ENCODE assay signal across 22 cellular contexts in the genomic region with DNA sequence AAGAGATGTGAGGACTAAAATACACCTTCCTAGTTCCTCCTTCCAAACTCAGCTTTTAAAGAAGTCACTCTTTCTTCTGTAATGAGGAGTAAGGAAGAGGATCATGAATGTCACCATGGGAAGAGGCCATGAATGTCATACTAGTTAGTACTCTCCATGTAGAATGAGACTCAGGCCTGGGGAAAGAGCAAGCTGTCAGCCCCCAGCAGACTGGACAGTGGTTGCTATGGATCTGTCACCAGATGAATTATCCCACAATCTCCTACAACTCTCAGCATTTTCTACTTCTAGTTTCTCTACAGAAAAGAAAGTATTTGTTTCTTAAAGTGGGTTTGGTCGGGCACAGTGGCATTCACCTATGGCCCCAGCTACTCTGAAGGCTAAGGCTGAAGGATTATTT. TPM values are rescaled to one million over a fixed set of nuclear protein-coding genes. Genes with fewer than 3 reads are reported as not detected.
DNase-seq lines count a peak whose midpoint lies in the region; ATAC-seq, FAIRE-seq and TF ChIP-seq lines count a peak whose summit lies in the region.
"Had no signal": no experiment of that assay in that cellular context is flagged by ENCODE, and none has a peak within 500 bp of the region (broad histone marks: within the 10 kb centered on the region; RNA-seq: fewer than 3 reads in every experiment).

No MANE protein-coding gene starts in this region.

- ATAC-seq in HG02973 (IDR thresholded peaks at IDR 0.05; ENCODE audit: unreplicated experiment), result no peak
- ATAC-seq in GM21737 (IDR thresholded peaks at IDR 0.05; ENCODE audit: unreplicated experiment), result no peak
- ATAC-seq: gastroesophageal sphincter, pancreas, right cardiac atrium had no signal

- H3K36me3 ChIP-seq in CD4-positive, alpha-beta memory T cell (ENCODE audit: insufficient read depth, low read length), result no peaks in the 10 kb centered on the region
- H3K36me3 ChIP-seq in keratinocyte (ENCODE audit: control insufficient read depth in 2 of 2, extremely low read depth in 1 of 2, insufficient read depth in 2 of 2, low read length in 2 of 2), result no peaks in the 10 kb centered on the region
- H3K36me3 ChIP-seq: gastroesophageal sphincter, pancreas had no signal

- peak overlapping the region; percentile 45 for H3K27ac ChIP-seq in CD4-positive, alpha-beta memory T cell (ENCODE audit: low read depth, low read length)
- H3K27ac ChIP-seq in keratinocyte (ENCODE audit: control insufficient read depth, insufficient read depth, low read length), result no peak overlapping the region
- H3K27ac ChIP-seq: gastroesophageal sphincter, pancreas had no signal

- CTCF ChIA-PET in CD4-positive, alpha-beta memory T cell (lab: Charles Lee; ENCODE audit: partially characterized antibody), result interaction anchor here (0.8 to 5.6 kb wide), 11 partner anchors 9 to 62 kb away, joined by 3 to 73 read pairs (median 5); no protein-coding TSS in a partner anchor

- intact Hi-C loops in CD4-positive, alpha-beta memory T cell (cut with micrococcal nuclease), result no loop called here

- H3K4me3 Mint-ChIP-seq in T-helper 2 cell treated with Interferon-gamma antibody and Interleukin-4, amounts not matched to agents 5 μg/mL and 100 μg/mL, for 36 hours, result no peak overlapping the region
- no peak overlapping the region for H3K4me3 Mint-ChIP-seq in CD4-positive, alpha-beta memory T cell
- no peak overlapping the region for H3K4me3 Mint-ChIP-seq in T-helper 1 cell treated with Interleukin-12 subunit alpha and Interleukin-12 subunit beta and Interleukin-4 antibody, amounts not matched to agents 30 μg/mL and 1 μg/mL, for 36 hours

- no peaks in the 10 kb centered on the region for H3K27me3 Mint-ChIP-seq in T-helper 2 cell treated with Interferon-gamma antibody and Interleukin-4, amounts not matched to agents 5 μg/mL and 100 μg/mL, for 36 hours (ENCODE audit: low read depth)
- no peaks in the 10 kb centered on the region for H3K27me3 Mint-ChIP-seq in CD4-positive, alpha-beta memory T cell
- no peaks in the 10 kb centered on the region for H3K27me3 Mint-ChIP-seq in T-helper 1 cell treated with Interleukin-12 subunit alpha and Interleukin-12 subunit beta and Interleukin-4 antibody, amounts not matched to agents 30 μg/mL and 1 μg/mL, for 36 hours (ENCODE audit: low read depth)

- POLR2A ChIA-PET in CD4-positive, alpha-beta memory T cell (lab: Charles Lee; ENCODE audit: partially characterized antibody), result interaction anchor here (1.0 to 4.2 kb wide), 7 partner anchors 11 to 63 kb away, joined by 4 to 66 read pairs (median 15); no protein-coding TSS in a partner anchor

- peaks cover 72% of the 10 kb centered on the region for H3K4me1 Mint-ChIP-seq in T-helper 2 cell treated with Interferon-gamma antibody and Interleukin-4, amounts not matched to agents 5 μg/mL and 100 μg/mL, for 36 hours (ENCODE audit: low read depth)
- H3K4me1 Mint-ChIP-seq in CD4-positive, alpha-beta memory T cell, result peaks cover 33 to 69% (median 46%) of the 10 kb centered on the region in 4 donors
- peaks cover 65% of the 10 kb centered on the region for H3K4me1 Mint-ChIP-seq in T-helper 1 cell treated with Interleukin-12 subunit alpha and Interleukin-12 subunit beta and Interleukin-4 antibody, amounts not matched to agents 30 μg/mL and 1 μg/mL, for 36 hours (ENCODE audit: low read depth)

- H2AFZ ChIP-seq in keratinocyte (ENCODE audit: control insufficient read depth, low read length), result no peak overlapping the region

- H3K9me3 ChIP-seq in CD4-positive, alpha-beta memory T cell (ENCODE audit: control insufficient read depth in 1 of 2, low read length in 2 of 2), result no peaks in the 10 kb centered on the region
- H3K9me3 ChIP-seq in keratinocyte (ENCODE audit: control insufficient read depth, low read depth, low read length), result no peaks in the 10 kb centered on the region
- H3K9me3 ChIP-seq: gastroesophageal sphincter, pancreas had no signal

- H3K36me3 Mint-ChIP-seq in T-helper 2 cell treated with Interferon-gamma antibody and Interleukin-4, amounts not matched to agents 5 μg/mL and 100 μg/mL, for 36 hours (ENCODE audit: low read depth), result peaks cover 29% of the 10 kb centered on the region
- no peaks in the 10 kb centered on the region for H3K36me3 Mint-ChIP-seq in CD4-positive, alpha-beta memory T cell
- H3K36me3 Mint-ChIP-seq in T-helper 1 cell treated with Interleukin-12 subunit alpha and Interleukin-12 subunit beta and Interleukin-4 antibody, amounts not matched to agents 30 μg/mL and 1 μg/mL, for 36 hours (ENCODE audit: low read depth), result peaks cover 30% of the 10 kb centered on the region

- no peaks in the 10 kb centered on the region for H3K79me2 ChIP-seq in keratinocyte (ENCODE audit: control insufficient read depth, insufficient read depth, low read length)

- no peaks in the 10 kb centered on the region for H3K27me3 ChIP-seq in CD4-positive, alpha-beta memory T cell (ENCODE audit: insufficient read depth, low read length)
- no peaks in the 10 kb centered on the region for H3K27me3 ChIP-seq in keratinocyte (ENCODE audit: control insufficient read depth, extremely low read depth, insufficient read depth, low read length)
- H3K27me3 ChIP-seq: gastroesophageal sphincter, pancreas had no signal

- H3K27ac Mint-ChIP-seq in T-helper 2 cell treated with Interferon-gamma antibody and Interleukin-4, amounts not matched to agents 5 μg/mL and 100 μg/mL, for 36 hours, result peak overlapping the region; percentile 17
- H3K27ac Mint-ChIP-seq in CD4-positive, alpha-beta memory T cell, result peak overlapping the region; percentile 84 to 93 (median 87)
- H3K27ac Mint-ChIP-seq in T-helper 1 cell treated with Interleukin-12 subunit alpha and Interleukin-12 subunit beta and Interleukin-4 antibody, amounts not matched to agents 30 μg/mL and 1 μg/mL, for 36 hours, result peak overlapping the region; percentile 84

- FAIRE-seq in keratinocyte (lab: Jason Lieb, UNC), result peak; percentile 55
- FAIRE-seq: GM12891, pancreas had no signal

- no peak for TF ChIP-seq CTCF in keratinocyte (optimal IDR thresholded peaks at IDR 0.05 in 1 of 3, IDR thresholded peaks at IDR 0.05 in 1 of 3, conservative IDR thresholded peaks at IDR 0.05 in 1 of 3; ENCODE audit: extremely low read depth in 1 of 3, insufficient read depth in 2 of 3, low read length in 3 of 3)

- no peaks in the 10 kb centered on the region for H3K9me1 ChIP-seq in keratinocyte (ENCODE audit: control insufficient read depth, extremely low read depth, insufficient read depth, low read length)

- H4K20me1 ChIP-seq in keratinocyte (ENCODE audit: control insufficient read depth, extremely low read depth, insufficient read depth, low read length), result no peaks in the 10 kb centered on the region

- no peak overlapping the region for H3K4me2 ChIP-seq in keratinocyte (ENCODE audit: control insufficient read depth, extremely low read depth, insufficient read depth, low read depth, low read length)

- dilution Hi-C loops in keratinocyte (cut with MboI; ENCODE audit: extremely low pct_ligation_motif_present, low sequenced_read_pairs), result no loop called here

- H3K9ac ChIP-seq in keratinocyte (ENCODE audit: control insufficient read depth, extremely low read depth, insufficient read depth, low read length), result no peak overlapping the region

- H3K4me3 ChIP-seq in CD4-positive, alpha-beta memory T cell (ENCODE audit: low read length in 2 of 2), result no peak overlapping the region
- no peak overlapping the region for H3K4me3 ChIP-seq in keratinocyte (ENCODE audit: control insufficient read depth in 2 of 3, extremely low read depth in 1 of 3, insufficient read depth in 2 of 3, low read depth in 1 of 3, low read length in 3 of 3)
- H3K4me3 ChIP-seq: gastroesophageal sphincter, pancreas had no signal

- H3K9me3 Mint-ChIP-seq in T-helper 2 cell treated with Interferon-gamma antibody and Interleukin-4, amounts not matched to agents 5 μg/mL and 100 μg/mL, for 36 hours, result peaks cover 16% of the 10 kb centered on the region
- peaks cover 0 to 2% (median 0%) of the 10 kb centered on the region in 8 donors for H3K9me3 Mint-ChIP-seq in CD4-positive, alpha-beta memory T cell
- H3K9me3 Mint-ChIP-seq in T-helper 1 cell treated with Interleukin-12 subunit alpha and Interleukin-12 subunit beta and Interleukin-4 antibody, amounts not matched to agents 30 μg/mL and 1 μg/mL, for 36 hours, result peaks cover 12% of the 10 kb centered on the region

- H3K4me1 ChIP-seq in CD4-positive, alpha-beta memory T cell (ENCODE audit: insufficient read depth, low read length), result peaks cover 58% of the 10 kb centered on the region
- peaks cover 21% of the 10 kb centered on the region for H3K4me1 ChIP-seq in keratinocyte (ENCODE audit: control insufficient read depth, extremely low read depth, insufficient read depth, low read length)
- H3K4me1 ChIP-seq: gastroesophageal sphincter, pancreas had no signal

- DNase-seq in T-helper 2 cell treated with Interferon-gamma antibody and Interleukin-4, amounts not matched to agents 5 μg/mL and 100 μg/mL, for 36 hours (ENCODE audit: low spot score), result no peak
- DNase-seq in T-helper 2 cell (no peak), keratinocyte (ENCODE audit: low read depth, low spot score) (no peak), NCI-H146 (lab: John Stamatoyannopoulos, UW) (no peak)
- DNase-seq in CD4-positive, alpha-beta memory T cell, result no peak
- DNase-seq: activated CD4-positive, alpha-beta T cell treated with anti-CD3 and anti-CD28 coated beads for 4 hours; aorta; cerebellar nuclear complex; KBM-7; NCI-H1092 treated with DMSO at 0.1 percent for 48 hours; NCI-H2081 treated with DMSO at 0.1 percent for 48 hours; NCI-H510A treated with DMSO at 0.1 percent for 48 hours; pancreas; right cardiac atrium; RPMI8226; stimulated activated CD4-positive, alpha-beta T cell treated with anti-CD3 and anti-CD28 coated beads, Interleukin-15, amount 100 ng/mL, for 24 hours; substantia nigra had no signal

RNA-seq across cellular contexts. Expression of a gene that starts 57.1 kb away (rescaled TPM):
- total RNA-seq in CD4-positive, alpha-beta memory T cell, result 10 to 100 TPM; 19.8 to 23.0 TPM
- 1 to 10 TPM; 2.1 to 3.4 TPM for polyA plus RNA-seq in CD4-positive, alpha-beta memory T cell
- polyA plus RNA-seq in keratinocyte, result 3.1 to 4.3 TPM (median 3.5 TPM) in 3 replicates
- polyA plus RNA-seq in keratinocyte (2011; ENCODE audit: low read depth), result not detected
- 1.9 and 2.0 TPM in 2 replicates for polyA plus RNA-seq in keratinocyte (2011; cell fraction: cytosol; rRNA removed)
- 13.4 and 15.5 TPM in 2 replicates for polyA plus RNA-seq in keratinocyte (2011; cell fraction: nucleus; rRNA removed)
- 0.37 and 5.1 TPM in 2 replicates for polyA plus RNA-seq in keratinocyte (2012; ENCODE audit: low replicate concordance)
- polyA minus RNA-seq in keratinocyte, result 0.49 to 3.8 TPM (median 1.6 TPM) in 3 replicates
- 2.7 TPM for polyA minus RNA-seq in keratinocyte (2011; cell fraction: cytosol; rRNA and poly(A)+ RNA removed)
- 2.2 and 3.8 TPM in 2 replicates for polyA minus RNA-seq in keratinocyte (2011; cell fraction: nucleus; rRNA and poly(A)+ RNA removed)

Comparison
In these comparisons a context has a peak if more than half of its experiments do, and no peak if none do; other contexts are left out.
1. H3K27ac Mint-ChIP-seq: peak in every context shown above with its lines; median percentile 87 in CD4-positive, alpha-beta memory T cell; 84 in T-helper 1 cell treated with Interleukin-12 subunit alpha and Interleukin-12 subunit beta and Interleukin-4 antibody, amounts not matched to agents 30 μg/mL and 1 μg/mL, for 36 hours; 17 in T-helper 2 cell treated with Interferon-gamma antibody and Interleukin-4, amounts not matched to agents 5 μg/mL and 100 μg/mL, for 36 hours.